Comparison of ENCODE assay signal across 19 cellular contexts in genomic region chr2:178807227-178808008, GRCh38. TPM values are rescaled to one million over a fixed set of nuclear protein-coding genes. Genes with fewer than 3 reads are reported as not detected.
DNase-seq lines count a peak whose midpoint lies in the region; ATAC-seq and TF ChIP-seq lines count a peak whose summit lies in the region.
"Had no signal": no experiment of that assay in that cellular context is flagged by ENCODE, and none has a peak within 500 bp of the region (broad histone marks: within the 10 kb centered on the region; RNA-seq: fewer than 3 reads in every experiment).

TSS of gene TTN (minus strand) at chr2:178807423. CDS start at chr2:178804642, 2,781 bp downstream.

- no peak within 1 kb of the TSS for H3K27ac ChIP-seq in GM23338 (ENCODE audit: low read depth)
- H3K27ac ChIP-seq in right atrium auricular region, result peak within 1 kb of the TSS; percentile 85 to 92
- H3K27ac ChIP-seq in prostate gland, result no peak within 1 kb of the TSS
- H3K27ac ChIP-seq: colonic mucosa, gastroesophageal sphincter, sigmoid colon had no signal

- TF ChIP-seq POLR2A in prostate gland (IDR thresholded peaks at IDR 0.05), result no peak

- no peaks in the 10 kb centered on the region for H3K9me2 ChIP-seq in GM23338 (ENCODE audit: insufficient read depth)

- 90% methylated on average over 10 of the region's 10 CpGs for WGBS in prostate gland

- CTCF ChIA-PET in activated B cell treated with CpG ODN at 0.5 μM for 24 hours (lab: Charles Lee), result no interaction called here

- no peaks in the 10 kb centered on the region for H3K79me2 ChIP-seq in GM23338 (replicated peaks; ENCODE audit: insufficient read depth)

- H3K4me3 ChIP-seq in GM23338 (no peak within 1 kb of the TSS), right atrium auricular region (peak within 1 kb of the TSS; percentile 50 to 56), prostate gland (no peak within 1 kb of the TSS)
- H3K4me3 ChIP-seq: colonic mucosa, gastroesophageal sphincter, MG63, sigmoid colon had no signal

- H3K4me3 Mint-ChIP-seq in GM23338 (no peak within 1 kb of the TSS), activated B cell treated with CpG ODN at 0.5 μM for 24 hours (no peak within 1 kb of the TSS)

- no peak within 1 kb of the TSS for H3K4me2 ChIP-seq in GM23338

- POLR2A ChIA-PET in activated B cell treated with CpG ODN at 0.5 μM for 24 hours (lab: Charles Lee), result no interaction called here

- DNase-seq in GM23338 (ENCODE audit: low spot score) (no peak), activated B cell treated with CpG ODN at 0.5 μM for 24 hours (no peak), right atrium auricular region (ENCODE audit: low spot score) (no peak), prostate gland (ENCODE audit: low spot score) (no peak), NAMALWA (ENCODE audit: low spot score) (no peak), COLO668 (lab: John Stamatoyannopoulos, UW; ENCODE audit: unreplicated experiment) (no peak), G401 (ENCODE audit: low spot score) (no peak)
- DNase-seq in stimulated activated naive CD4-positive, alpha-beta T cell treated with Interleukin-2 at 50 U/mL for 16 hours (lab: John Stamatoyannopoulos, UW), result no peak
- DNase-seq: activated CD8-positive, alpha-beta memory T cell treated with anti-CD3 and anti-CD28 coated beads, Interleukin-2, amount 50 U/mL, for 4 hours; activated effector memory CD4-positive, alpha-beta T cell treated with anti-CD3 and anti-CD28 coated beads, Interleukin-2, amount 50 U/mL, for 16 hours; aorta; colonic mucosa; MG63; NCI-H187 treated with DMSO at 0.1 percent for 48 hours; NCI-H345; sigmoid colon; substantia nigra; T-helper 9 cell had no signal

- no peak within 1 kb of the TSS for H2AFZ ChIP-seq in GM23338

- H3K27me3 ChIP-seq in GM23338 (ENCODE audit: insufficient read depth), result no peaks in the 10 kb centered on the region
- no peaks in the 10 kb centered on the region for H3K27me3 ChIP-seq in right atrium auricular region
- no peaks in the 10 kb centered on the region for H3K27me3 ChIP-seq in prostate gland (replicated peaks; ENCODE audit: insufficient read depth)
- H3K27me3 ChIP-seq: colonic mucosa, gastroesophageal sphincter, MG63, sigmoid colon had no signal

- no peaks in the 10 kb centered on the region for H4K20me1 ChIP-seq in GM23338 (replicated peaks; ENCODE audit: insufficient read depth)

- H3F3A ChIP-seq in GM23338 (replicated peaks; ENCODE audit: low read depth), result no peaks in the 10 kb centered on the region

- H3K9me3 ChIP-seq in right atrium auricular region (no peaks in the 10 kb centered on the region), prostate gland (no peaks in the 10 kb centered on the region)
- H3K9me3 ChIP-seq: colonic mucosa, gastroesophageal sphincter, MG63, sigmoid colon had no signal

- H3K36me3 ChIP-seq in GM23338 (ENCODE audit: insufficient read depth), result no peaks in the 10 kb centered on the region
- H3K36me3 ChIP-seq in right atrium auricular region, result peaks cover 36% of the 10 kb centered on the region
- no peaks in the 10 kb centered on the region for H3K36me3 ChIP-seq in prostate gland
- H3K36me3 ChIP-seq: colonic mucosa, gastroesophageal sphincter, MG63, sigmoid colon had no signal

- H3K27ac Mint-ChIP-seq in GM23338, result no peak within 1 kb of the TSS
- H3K27ac Mint-ChIP-seq in activated B cell treated with CpG ODN at 0.5 μM for 24 hours, result no peak within 1 kb of the TSS

- intact Hi-C loops in activated B cell treated with CpG ODN at 0.5 μM for 24 hours (cut with micrococcal nuclease) (no loop called here), prostate gland (cut with DNase I) (no loop called here)

- in situ Hi-C loops in G401 (cut with HindIII; ENCODE audit: low sequenced_read_pairs), result no loop called here

- H3K4me1 ChIP-seq in GM23338 (ENCODE audit: insufficient read depth) (no peaks in the 10 kb centered on the region), right atrium auricular region (peaks cover 0 to 4% of the 10 kb centered on the region in 2 donors), prostate gland (replicated peaks) (peaks cover 4% of the 10 kb centered on the region)
- H3K4me1 ChIP-seq: colonic mucosa, sigmoid colon had no signal

- H3K36me3 Mint-ChIP-seq in GM23338 (ENCODE audit: low read depth) (no peaks in the 10 kb centered on the region), activated B cell treated with CpG ODN at 0.5 μM for 24 hours (ENCODE audit: low read depth) (peaks cover 1% of the 10 kb centered on the region)

- ATAC-seq in GM23338 (peak; percentile 41), activated B cell treated with CpG ODN at 0.5 μM for 24 hours (ENCODE audit: low read depth) (no peak)
- ATAC-seq: gastroesophageal sphincter had no signal

- H3K4me1 Mint-ChIP-seq in GM23338 (no peaks in the 10 kb centered on the region), activated B cell treated with CpG ODN at 0.5 μM for 24 hours (no peaks in the 10 kb centered on the region)

- H3K27me3 Mint-ChIP-seq in GM23338 (ENCODE audit: insufficient read depth, low read depth, poor library complexity) (no peaks in the 10 kb centered on the region), activated B cell treated with CpG ODN at 0.5 μM for 24 hours (no peaks in the 10 kb centered on the region)

- TF ChIP-seq CTCF in GM23338 (conservative IDR thresholded peaks at IDR 0.05; ENCODE audit: low read depth in 2 of 2) (no peak), activated B cell treated with CpG ODN at 0.5 μM for 24 hours (IDR thresholded peaks at IDR 0.05) (no peak), right atrium auricular region (IDR thresholded peaks at IDR 0.05) (no peak), prostate gland (IDR thresholded peaks at IDR 0.05) (no peak)

- H3K9me3 Mint-ChIP-seq in GM23338 (no peaks in the 10 kb centered on the region), activated B cell treated with CpG ODN at 0.5 μM for 24 hours (no peaks in the 10 kb centered on the region)

TF ChIP-seq in GM23338, 12 proteins besides CTCF, POLR2A, EP300 and RAD21 (continues in another document):
- TF ChIP-seq POLR2AphosphoS5 (IDR thresholded peaks at IDR 0.05; ENCODE audit: low read depth), result no peak
- TF ChIP-seq, protein P1, sequence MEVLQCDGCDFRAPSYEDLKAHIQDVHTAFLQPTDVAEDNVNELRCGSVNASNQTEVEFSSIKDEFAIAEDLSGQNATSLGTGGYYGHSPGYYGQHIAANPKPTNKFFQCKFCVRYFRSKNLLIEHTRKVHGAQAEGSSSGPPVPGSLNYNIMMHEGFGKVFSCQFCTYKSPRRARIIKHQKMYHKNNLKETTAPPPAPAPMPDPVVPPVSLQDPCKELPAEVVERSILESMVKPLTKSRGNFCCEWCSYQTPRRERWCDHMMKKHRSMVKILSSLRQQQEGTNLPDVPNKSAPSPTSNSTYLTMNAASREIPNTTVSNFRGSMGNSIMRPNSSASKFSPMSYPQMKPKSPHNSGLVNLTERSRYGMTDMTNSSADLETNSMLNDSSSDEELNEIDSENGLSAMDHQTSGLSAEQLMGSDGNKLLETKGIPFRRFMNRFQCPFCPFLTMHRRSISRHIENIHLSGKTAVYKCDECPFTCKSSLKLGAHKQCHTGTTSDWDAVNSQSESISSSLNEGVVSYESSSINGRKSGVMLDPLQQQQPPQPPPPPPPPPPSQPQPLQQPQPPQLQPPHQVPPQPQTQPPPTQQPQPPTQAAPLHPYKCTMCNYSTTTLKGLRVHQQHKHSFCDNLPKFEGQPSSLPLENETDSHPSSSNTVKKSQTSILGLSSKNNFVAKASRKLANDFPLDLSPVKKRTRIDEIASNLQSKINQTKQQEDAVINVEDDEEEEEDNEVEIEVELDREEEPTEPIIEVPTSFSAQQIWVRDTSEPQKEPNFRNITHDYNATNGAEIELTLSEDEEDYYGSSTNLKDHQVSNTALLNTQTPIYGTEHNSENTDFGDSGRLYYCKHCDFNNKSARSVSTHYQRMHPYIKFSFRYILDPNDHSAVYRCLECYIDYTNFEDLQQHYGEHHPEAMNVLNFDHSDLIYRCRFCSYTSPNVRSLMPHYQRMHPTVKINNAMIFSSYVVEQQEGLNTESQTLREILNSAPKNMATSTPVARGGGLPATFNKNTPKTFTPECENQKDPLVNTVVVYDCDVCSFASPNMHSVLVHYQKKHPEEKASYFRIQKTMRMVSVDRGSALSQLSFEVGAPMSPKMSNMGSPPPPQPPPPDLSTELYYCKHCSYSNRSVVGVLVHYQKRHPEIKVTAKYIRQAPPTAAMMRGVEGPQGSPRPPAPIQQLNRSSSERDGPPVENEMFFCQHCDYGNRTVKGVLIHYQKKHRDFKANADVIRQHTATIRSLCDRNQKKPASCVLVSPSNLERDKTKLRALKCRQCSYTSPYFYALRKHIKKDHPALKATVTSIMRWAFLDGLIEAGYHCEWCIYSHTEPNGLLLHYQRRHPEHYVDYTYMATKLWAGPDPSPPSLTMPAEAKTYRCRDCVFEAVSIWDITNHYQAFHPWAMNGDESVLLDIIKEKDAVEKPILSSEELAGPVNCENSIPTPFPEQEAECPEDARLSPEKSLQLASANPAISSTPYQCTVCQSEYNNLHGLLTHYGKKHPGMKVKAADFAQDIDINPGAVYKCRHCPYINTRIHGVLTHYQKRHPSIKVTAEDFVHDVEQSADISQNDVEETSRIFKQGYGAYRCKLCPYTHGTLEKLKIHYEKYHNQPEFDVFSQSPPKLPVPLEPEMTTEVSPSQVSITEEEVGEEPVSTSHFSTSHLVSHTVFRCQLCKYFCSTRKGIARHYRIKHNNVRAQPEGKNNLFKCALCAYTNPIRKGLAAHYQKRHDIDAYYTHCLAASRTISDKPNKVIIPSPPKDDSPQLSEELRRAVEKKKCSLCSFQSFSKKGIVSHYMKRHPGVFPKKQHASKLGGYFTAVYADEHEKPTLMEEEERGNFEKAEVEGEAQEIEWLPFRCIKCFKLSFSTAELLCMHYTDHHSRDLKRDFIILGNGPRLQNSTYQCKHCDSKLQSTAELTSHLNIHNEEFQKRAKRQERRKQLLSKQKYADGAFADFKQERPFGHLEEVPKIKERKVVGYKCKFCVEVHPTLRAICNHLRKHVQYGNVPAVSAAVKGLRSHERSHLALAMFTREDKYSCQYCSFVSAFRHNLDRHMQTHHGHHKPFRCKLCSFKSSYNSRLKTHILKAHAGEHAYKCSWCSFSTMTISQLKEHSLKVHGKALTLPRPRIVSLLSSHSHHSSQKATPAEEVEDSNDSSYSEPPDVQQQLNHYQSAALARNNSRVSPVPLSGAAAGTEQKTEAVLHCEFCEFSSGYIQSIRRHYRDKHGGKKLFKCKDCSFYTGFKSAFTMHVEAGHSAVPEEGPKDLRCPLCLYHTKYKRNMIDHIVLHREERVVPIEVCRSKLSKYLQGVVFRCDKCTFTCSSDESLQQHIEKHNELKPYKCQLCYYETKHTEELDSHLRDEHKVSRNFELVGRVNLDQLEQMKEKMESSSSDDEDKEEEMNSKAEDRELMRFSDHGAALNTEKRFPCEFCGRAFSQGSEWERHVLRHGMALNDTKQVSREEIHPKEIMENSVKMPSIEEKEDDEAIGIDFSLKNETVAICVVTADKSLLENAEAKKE (CRISPR knock-in tag; IDR thresholded peaks at IDR 0.05), result no peak

RNA-seq across cellular contexts. Expression of gene TTN, which starts in this region (rescaled TPM):
- total RNA-seq in GM23338 (2014; rRNA removed; shearing (Covaris generic)), result 8.3 and 12.5 TPM in 2 replicates
- 13.2 and 15.7 TPM in 2 replicates for polyA plus RNA-seq in GM23338 (2016; fragmentation: Nextera tagmentation; extraction: Ambion mirVana)
- total RNA-seq in activated B cell treated with CpG ODN at 0.5 μM for 24 hours, result 33.3 and 40.0 TPM in 2 replicates
- 1,000 to 10,000 TPM; 1,330 to 3,257 TPM for total RNA-seq in right atrium auricular region
- 10 to 100 TPM; 10.3 to 36.8 TPM for total RNA-seq in prostate gland
- total RNA-seq in G401 (2014; rRNA removed; shearing (Covaris generic)), result 0.74 and 0.88 TPM in 2 replicates

Comparison
In these comparisons a context has a peak if more than half of its experiments do, and no peak if none do; other contexts are left out.
1. RNA of gene TTN (total RNA-seq): 1,330 to 3,257 TPM in right atrium auricular region; 33.3 to 40.0 TPM in activated B cell treated with CpG ODN at 0.5 μM for 24 hours, 10.3 to 36.8 TPM in prostate gland, 8.3 to 12.5 TPM in GM23338 and 0.74 to 0.88 TPM in G401; every median in the first group is over 10 times any median in the second.
2. H3K27ac ChIP-seq: peak in right atrium auricular region (2 of 2); none in GM23338 (single experiment) and prostate gland (0 of 2).
3. H3K4me3 ChIP-seq: peak in right atrium auricular region (2 of 2); none in GM23338 (single experiment) and prostate gland (0 of 2).